ENCODE assay signal across 10 cellular contexts in genomic region chr10:29862926-29863614, GRCh38.
DNase-seq lines count a peak whose midpoint lies in the region; ATAC-seq, FAIRE-seq and TF ChIP-seq lines count a peak whose summit lies in the region.
"Had no signal": no experiment of that assay in that cellular context is flagged by ENCODE, and none has a peak within 500 bp of the region (broad histone marks: within the 10 kb centered on the region; RNA-seq: fewer than 3 reads in every experiment).

No MANE protein-coding gene starts in this region.

- H3K27ac Mint-ChIP-seq in activated naive CD4-positive, alpha-beta T cell treated with anti-CD3 and anti-CD28 coated beads for 36 hours = no peak overlapping the region
- H3K27ac Mint-ChIP-seq: activated T-helper 17 cell treated with anti-CD3 and anti-CD28 coated beads, Interleukin-2, amount 50 U/mL, for 72 hours had no signal

- H3K27me3 Mint-ChIP-seq in activated naive CD4-positive, alpha-beta T cell treated with anti-CD3 and anti-CD28 coated beads for 36 hours (ENCODE audit: low read depth) = peaks cover 6% of the 10 kb centered on the region

- H3K27ac ChIP-seq in endothelial cell of umbilical vein (ENCODE audit: insufficient read depth, low read depth, low read length) = peak overlapping the region; percentile 60

- H3K4me1 Mint-ChIP-seq in activated naive CD4-positive, alpha-beta T cell treated with anti-CD3 and anti-CD28 coated beads for 36 hours (ENCODE audit: low read depth) = no peaks in the 10 kb centered on the region
- H3K4me1 Mint-ChIP-seq: activated T-helper 17 cell treated with anti-CD3 and anti-CD28 coated beads, Interleukin-2, amount 50 U/mL, for 72 hours had no signal

- dilution Hi-C loops in endothelial cell of umbilical vein (cut with MboI; ENCODE audit: extremely low pct_ligation_motif_present, low sequenced_read_pairs) = no loop called here

- no peak for TF ChIP-seq POLR2A in endothelial cell of umbilical vein (IDR thresholded peaks at IDR 0.05; ENCODE audit: low read depth, low read length)

- H3K79me2 ChIP-seq in endothelial cell of umbilical vein (ENCODE audit: control insufficient read depth, insufficient read depth, low read length) = no peaks in the 10 kb centered on the region

- H3K4me3 Mint-ChIP-seq in activated naive CD4-positive, alpha-beta T cell treated with anti-CD3 and anti-CD28 coated beads for 36 hours = no peak overlapping the region
- H3K4me3 Mint-ChIP-seq: activated T-helper 17 cell treated with anti-CD3 and anti-CD28 coated beads, Interleukin-2, amount 50 U/mL, for 72 hours had no signal

- H3K4me1 ChIP-seq in endothelial cell of umbilical vein (ENCODE audit: control insufficient read depth, extremely low read depth, insufficient read depth, low read length) = peaks cover 22% of the 10 kb centered on the region

- no TSS peak for BruUV-seq in endothelial cell of umbilical vein (replicated peaks; lab: Mats Ljungman, UMichigan)

- H3K27me3 ChIP-seq in MG63 (no peaks in the 10 kb centered on the region), endothelial cell of umbilical vein (ENCODE audit: control insufficient read depth in 2 of 2, insufficient read depth in 2 of 2, low read length in 2 of 2) (no peaks in the 10 kb centered on the region)

- H3K9me3 ChIP-seq in MG63 = no peaks in the 10 kb centered on the region
- no peaks in the 10 kb centered on the region for H3K9me3 ChIP-seq in endothelial cell of umbilical vein (replicated peaks; ENCODE audit: control insufficient read depth, insufficient read depth, low read length)

- no peak for ATAC-seq in HG03039 (IDR thresholded peaks at IDR 0.05; ENCODE audit: unreplicated experiment)
- no peak for ATAC-seq in GM21528 (IDR thresholded peaks at IDR 0.05; ENCODE audit: low FRiP score, unreplicated experiment)
- ATAC-seq: activated T-helper 17 cell treated with anti-CD3 and anti-CD28 coated beads, Interleukin-2, amount 50 U/mL, for 72 hours; stimulated activated naive CD8-positive, alpha-beta T cell treated with anti-CD3 and anti-CD28 coated beads, Interleukin-15, Interleukin-2, amounts not matched to agents 100 U/mL and 50 U/mL, for 24 hours had no signal

- intact Hi-C loops in endothelial cell of umbilical vein (cut with micrococcal nuclease) = loop anchor here (1.0 kb wide), 2 partner anchors 32 to 86 kb away; no protein-coding TSS in a partner anchor
- intact Hi-C loops in activated naive CD4-positive, alpha-beta T cell treated with anti-CD3 and anti-CD28 coated beads for 36 hours (cut with micrococcal nuclease) = no loop called here

- H3K36me3 Mint-ChIP-seq in activated naive CD4-positive, alpha-beta T cell treated with anti-CD3 and anti-CD28 coated beads for 36 hours (ENCODE audit: low read depth) = no peaks in the 10 kb centered on the region

- peak; percentile 31 for FAIRE-seq in endothelial cell of umbilical vein (lab: Jason Lieb, UNC)

- H3K9me1 ChIP-seq in endothelial cell of umbilical vein (replicated peaks; ENCODE audit: control insufficient read depth, extremely low read depth, insufficient read depth, low read length) = no peaks in the 10 kb centered on the region

- no peaks in the 10 kb centered on the region for H3K9me3 Mint-ChIP-seq in activated naive CD4-positive, alpha-beta T cell treated with anti-CD3 and anti-CD28 coated beads for 36 hours
- H3K9me3 Mint-ChIP-seq: activated T-helper 17 cell treated with anti-CD3 and anti-CD28 coated beads, Interleukin-2, amount 50 U/mL, for 72 hours had no signal

- H3K4me2 ChIP-seq in endothelial cell of umbilical vein (ENCODE audit: insufficient read depth, low read length) = no peak overlapping the region

- no peak overlapping the region for H2AFZ ChIP-seq in endothelial cell of umbilical vein (ENCODE audit: low read depth, low read length)

- no peaks in the 10 kb centered on the region for H3K36me3 ChIP-seq in MG63
- no peaks in the 10 kb centered on the region for H3K36me3 ChIP-seq in endothelial cell of umbilical vein (ENCODE audit: control insufficient read depth in 2 of 2, extremely low read depth in 1 of 2, insufficient read depth in 2 of 2, low read length in 2 of 2)

- H4K20me1 ChIP-seq in endothelial cell of umbilical vein (replicated peaks; ENCODE audit: control insufficient read depth, extremely low read depth, insufficient read depth, low read length) = no peaks in the 10 kb centered on the region

- DNase-seq in DMS79 treated with DMSO at 0.1 percent for 48 hours (lab: John Stamatoyannopoulos, UW) = peak; percentile 34
- DNase-seq in MG63 = peak; percentile 25
- peak; percentile 78 for DNase-seq in endothelial cell of umbilical vein (ENCODE audit: low read depth, low spot score)
- DNase-seq in renal cortical epithelial cell (ENCODE audit: low read depth) = peak; percentile 100
- no peak for DNase-seq in cerebellar cortex (ENCODE audit: low spot score)
- DNase-seq in activated naive CD4-positive, alpha-beta T cell treated with anti-CD3 and anti-CD28 coated beads for 36 hours = no peak
- DNase-seq: stimulated activated naive CD8-positive, alpha-beta T cell treated with anti-CD3 and anti-CD28 coated beads, Interleukin-15, Interleukin-2, amounts not matched to agents 100 U/mL and 50 U/mL, for 24 hours had no signal

- POLR2A ChIA-PET in endothelial cell of umbilical vein (lab: Charles Lee) = no interaction called here

- CTCF ChIA-PET in endothelial cell of umbilical vein (lab: Charles Lee) = no interaction called here
- CTCF ChIA-PET in activated naive CD4-positive, alpha-beta T cell treated with anti-CD3 and anti-CD28 coated beads for 36 hours (lab: Charles Lee) = no interaction called here

- no peak for TF ChIP-seq CTCF in endothelial cell of umbilical vein (IDR thresholded peaks at IDR 0.05; ENCODE audit: extremely low read depth in 1 of 2, insufficient read depth in 1 of 2, low read depth in 1 of 2, low read length in 2 of 2)

- H3K4me3 ChIP-seq in MG63 (no peak overlapping the region), endothelial cell of umbilical vein (replicated peaks in 1 of 3; ENCODE audit: insufficient read depth in 1 of 3, low read depth in 1 of 3, low read length in 3 of 3) (no peak overlapping the region)

- H3K9ac ChIP-seq in endothelial cell of umbilical vein (replicated peaks; ENCODE audit: extremely low read depth, insufficient read depth, low read length) = no peak overlapping the region

TF ChIP-seq in endothelial cell of umbilical vein, 7 proteins besides CTCF, POLR2A, EP300 and RAD21:
- TF ChIP-seq POLR2AphosphoS5 (IDR thresholded peaks at IDR 0.05; ENCODE audit: insufficient read depth, low read depth, low read length) (peak; percentile 36), EZH2 (IDR thresholded peaks at IDR 0.05; ENCODE audit: borderline replicate concordance, low read depth, low read length, severe bottlenecking) (no peak), JUN (IDR thresholded peaks at IDR 0.05; ENCODE audit: borderline replicate concordance, insufficient read depth, insufficient read length, low read depth) (peak; percentile 67), FOS (IDR thresholded peaks at IDR 0.05; ENCODE audit: borderline replicate concordance, insufficient read depth, low read length) (peak; percentile 86), MYC (IDR thresholded peaks at IDR 0.05; ENCODE audit: low read depth, low read length) (no peak), MAX (IDR thresholded peaks at IDR 0.05; ENCODE audit: insufficient read depth, insufficient read length) (no peak), GATA2 (IDR thresholded peaks at IDR 0.05; ENCODE audit: insufficient read depth, insufficient read length, low read depth, low read length) (peak; percentile 27)

Comparison
In these comparisons a context has a peak if more than half of its experiments do, and no peak if none do; other contexts are left out.
1. DNase-seq: peak in DMS79 treated with DMSO at 0.1 percent for 48 hours (single experiment), MG63 (single experiment), endothelial cell of umbilical vein (single experiment) and renal cortical epithelial cell (single experiment); none in cerebellar cortex (single experiment) and activated naive CD4-positive, alpha-beta T cell treated with anti-CD3 and anti-CD28 coated beads for 36 hours (single experiment).